9 cellular contexts compared by ENCODE assay signal in genomic region chr1:239386453-239387303, GRCh38. TPM values are rescaled to one million over a fixed set of nuclear protein-coding genes. Genes with fewer than 3 reads are reported as not detected.
DNase-seq lines count a peak whose midpoint lies in the region; ATAC-seq, FAIRE-seq and TF ChIP-seq lines count a peak whose summit lies in the region.
"Had no signal": no experiment of that assay in that cellular context is flagged by ENCODE, and none has a peak within 500 bp of the region (broad histone marks: within the 10 kb centered on the region; RNA-seq: fewer than 3 reads in every experiment).

TSS of gene CHRM3 (plus strand) at chr1:239386568. CDS start at chr1:239907452, 520,884 bp downstream.

- peaks cover 12% of the 10 kb centered on the region; the same call in 1 of the 3 replicates for H3K4me1 ChIP-seq in A549

- peak within 1 kb of the TSS in 1 of 2 experiments; percentile 51; a peak in 2 of 6 replicates for H3K27ac ChIP-seq in A549
- no peak within 1 kb of the TSS for H3K27ac ChIP-seq in HL-60 (replicated peaks)

- peak within 1 kb of the TSS; percentile 87 for H3K4me3 Mint-ChIP-seq in neural crest cell

- POLR2A ChIA-PET in A549 (lab: Yijun Ruan, JAX), result no interaction called here

- TF ChIP-seq EP300 in A549 (IDR thresholded peaks at IDR 0.05), result no peak

- no peaks in the 10 kb centered on the region for H3K9me3 ChIP-seq in A549

- H3K36me3 Mint-ChIP-seq in neural crest cell (ENCODE audit: low read depth), result no peaks in the 10 kb centered on the region

- no peaks in the 10 kb centered on the region for H3K9me3 Mint-ChIP-seq in neural crest cell

- no peak for FAIRE-seq in A549 (lab: Jason Lieb, UNC)
- FAIRE-seq: GM12878 had no signal

- TF ChIP-seq CTCF in A549 (IDR thresholded peaks at IDR 0.05), result no peak
- TF ChIP-seq CTCF in HL-60 (IDR thresholded peaks at IDR 0.05; ENCODE audit: insufficient read depth, low read length), result no peak
- TF ChIP-seq CTCF in foreskin fibroblast (IDR thresholded peaks at IDR 0.05; ENCODE audit: low read depth, low read length), result no peak
- TF ChIP-seq CTCF in neural crest cell (conservative IDR thresholded peaks at IDR 0.05), result peak; percentile 32
- no peak for TF ChIP-seq CTCF in GM10266 (IDR thresholded peaks at IDR 0.05; ENCODE audit: control insufficient read depth, insufficient read depth, low read depth, missing control alignments)

- H3K4me3 ChIP-seq in A549, result peak within 1 kb of the TSS; percentile 48
- peak within 1 kb of the TSS; percentile 30 for H3K4me3 ChIP-seq in HL-60 (replicated peaks; ENCODE audit: insufficient read depth, low read length)
- H3K4me3 ChIP-seq in foreskin fibroblast (ENCODE audit: low read depth in 1 of 2, low read length in 2 of 2), result peak within 1 kb of the TSS; percentile 43 to 55
- H3K4me3 ChIP-seq: GM12878 had no signal

- H3K4me1 Mint-ChIP-seq in neural crest cell, result peaks cover 27% of the 10 kb centered on the region

- DNase-seq in A549 (ENCODE audit: low read depth in 1 of 2, low spot score in 1 of 2) (peak; percentile 55 to 57), HL-60 (ENCODE audit: low read depth in 1 of 2, low spot score in 1 of 2) (peak in 1 of 2 experiments; percentile 52), UCSD-AML1 (lab: John Stamatoyannopoulos, UW; ENCODE audit: unreplicated experiment) (peak; percentile 89), foreskin fibroblast (peak; percentile 0 to 41), neural crest cell (ENCODE audit: low read depth, low spot score) (peak; percentile 45), GM19240 (ENCODE audit: insufficient read length, low spot score) (no peak), GM10266 (ENCODE audit: extremely low spot score) (no peak)

- peaks cover 95% of the 10 kb centered on the region for H3K27me3 Mint-ChIP-seq in neural crest cell (ENCODE audit: low read depth)

- peak; percentile 33 to 43; a peak in 2 of 5 replicates for TF ChIP-seq RAD21 in A549 (conservative IDR thresholded peaks at IDR 0.05 in 1 of 2, IDR thresholded peaks at IDR 0.05 in 1 of 2)

- no peak for TF ChIP-seq POLR2A in A549 (IDR thresholded peaks at IDR 0.05; ENCODE audit: low read length)

- 2% methylated on average over 36 of the region's 82 CpGs for WGBS in A549 (ENCODE audit: missing lambda C conversion rate)

- H3K4me2 ChIP-seq in A549, result peak within 1 kb of the TSS; percentile 85

- no peak within 1 kb of the TSS for H3K27ac Mint-ChIP-seq in neural crest cell (ENCODE audit: unreplicated experiment)

- ATAC-seq in A549 (peak; percentile 80 to 87), GM18502 (IDR thresholded peaks at IDR 0.05; ENCODE audit: poor library complexity, unreplicated experiment) (no peak)
- ATAC-seq: GM12878 had no signal

- CTCF ChIA-PET in A549 (lab: Yijun Ruan, JAX), result interaction anchor here (0.5 to 1.1 kb wide), 3 partner anchors 12 to 996 kb away, joined by 3 read pairs; no protein-coding TSS in a partner anchor

- peaks cover 42% of the 10 kb centered on the region for H3K27me3 ChIP-seq in HL-60 (ENCODE audit: insufficient read depth, poor library complexity, severe bottlenecking)

TF ChIP-seq in A549, 52 proteins besides CTCF, POLR2A, EP300 and RAD21:
- no peak for TF ChIP-seq MYC (IDR thresholded peaks at IDR 0.05; ENCODE audit: borderline replicate concordance, low read length)
- TF ChIP-seq HOXB5 (CRISPR knock-in tag; IDR thresholded peaks at IDR 0.05), result no peak
- TF ChIP-seq CBX8 (IDR thresholded peaks at IDR 0.05), result peak; percentile 44
- peak; percentile 71; the same call in 1 of the 2 replicates for TF ChIP-seq MAX (IDR thresholded peaks at IDR 0.05)
- peak; percentile 80 for TF ChIP-seq E2F6 (IDR thresholded peaks at IDR 0.05; ENCODE audit: borderline replicate concordance, low read depth)

RNA-seq across cellular contexts. Expression of gene CHRM3, which starts in this region (rescaled TPM):
- 0.03 and 0.15 TPM in 2 replicates for polyA plus RNA-seq in A549 (2011; rRNA removed)
- not detected in 2 replicates for polyA plus RNA-seq in A549 (2012; cell fraction: cytosol; rRNA removed)
- not detected in 2 replicates for polyA plus RNA-seq in A549 (2012; cell fraction: nucleus; rRNA removed)
- 0.01 to 0.15 TPM (median 0.05 TPM) in 3 replicates for polyA plus RNA-seq in A549 (2017; fragmentation: RNase III; extraction: RNeasy Plus Mini Kit Qiagen cat#74134 plus additional on column Dnase treatment)
- 0.05 and 0.45 TPM in 2 replicates for polyA minus RNA-seq in A549 (2011; rRNA and poly(A)+ RNA removed)
- 2.3 and 2.7 TPM in 2 replicates for total RNA-seq in neural crest cell

Comparison
In these comparisons a context has a peak if more than half of its experiments do, and no peak if none do; other contexts are left out.
1. Peak in DNase-seq, ATAC-seq, H3K4me3 ChIP-seq and H3K4me2 ChIP-seq in A549; RNA of the gene not detected or under 1 TPM.
2. DNase-seq: peak in UCSD-AML1 (single experiment), foreskin fibroblast (2 of 2) and neural crest cell (single experiment); none in GM19240 (single experiment) and GM10266 (single experiment).
3. Peak in every context shown above with its lines, with median percentiles within 50 percentile points of each other: H3K4me3 ChIP-seq.